In the genomic region with DNA sequence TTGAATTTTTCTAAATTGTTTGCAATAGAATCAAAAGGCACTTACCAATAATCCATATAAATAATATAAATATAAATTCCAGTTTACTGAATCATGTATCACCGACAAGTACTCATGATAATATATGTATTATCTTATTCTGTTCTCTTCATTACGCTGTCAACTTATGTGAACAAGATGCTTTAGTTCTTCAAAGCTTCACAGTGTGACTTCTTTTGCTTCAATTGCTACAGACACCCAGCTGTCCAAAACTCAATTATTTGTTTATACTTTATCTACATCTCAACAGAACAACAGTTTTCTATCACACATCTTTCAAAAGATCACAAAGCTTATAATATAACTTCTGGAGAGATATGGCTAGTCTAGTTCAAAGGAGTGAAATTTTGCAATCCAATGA, we compare ENCODE assay signal across 29 cellular contexts.
A peak's percentile ranks its signal among the peaks of the same experiment; 100 is the strongest.
DNase-seq lines count a peak whose midpoint lies in the region; ATAC-seq and TF ChIP-seq lines count a peak whose summit lies in the region.
"Had no signal": no experiment of that assay in that cellular context is flagged by ENCODE, and none has a peak within 500 bp of the region (broad histone marks: within the 10 kb centered on the region; RNA-seq: fewer than 3 reads in every experiment).

No MANE protein-coding gene starts in this region.

- H4K20me1 ChIP-seq in Karpas-422 (ENCODE audit: insufficient read depth, low read depth, low read length): no peaks in the 10 kb centered on the region
- H4K20me1 ChIP-seq in neural cell (ENCODE audit: insufficient read depth): no peaks in the 10 kb centered on the region
- H4K20me1 ChIP-seq: BLaER1; BLaER1 treated with 17β-estradiol and CSF1 and Interleukin-3, amounts not matched to agents 10 nM and 100 nM had no signal

- H3K36me3 ChIP-seq in Karpas-422 (ENCODE audit: insufficient read depth, low read length) (no peaks in the 10 kb centered on the region), neural cell (ENCODE audit: insufficient read depth, low read length) (no peaks in the 10 kb centered on the region)
- H3K36me3 ChIP-seq: BE2C; BLaER1; BLaER1 treated with 17β-estradiol and CSF1 and Interleukin-3, amounts not matched to agents 10 nM and 100 nM had no signal

- DNase-seq in Karpas-422: no peak
- no peak for DNase-seq in GM03348 (ENCODE audit: low spot score)
- DNase-seq: 8988T; ACHN; AML-193; BE2C; C1 segment of cervical spinal cord; Caco-2; Calu3; CD4-positive, alpha-beta memory T cell; CD4-positive, alpha-beta T cell; CD4-positive, CD25-positive, alpha-beta regulatory T cell; CD8-positive, alpha-beta memory T cell; CD8-positive, alpha-beta T cell; COR-L47; DMS 273 treated with DMSO at 0.1 percent for 48 hours; DMS153; DMS53; DMS79; DMS79 treated with DMSO at 0.1 percent for 48 hours; DND-41; EL had no signal

- peaks cover 6% of the 10 kb centered on the region; the same call in 1 of the 2 replicates for H3K9me3 ChIP-seq in Karpas-422 (ENCODE audit: low read length)
- H3K9me3 ChIP-seq in neural cell (ENCODE audit: low read length): no peaks in the 10 kb centered on the region
- H3K9me3 ChIP-seq: A549; BE2C; BLaER1; BLaER1 treated with 17β-estradiol and CSF1 and Interleukin-3, amounts not matched to agents 10 nM and 100 nM; Caco-2 had no signal

- H3K79me2 ChIP-seq in Karpas-422 (ENCODE audit: low read length) (no peaks in the 10 kb centered on the region), neural cell (replicated peaks; ENCODE audit: insufficient read depth, low read length) (no peaks in the 10 kb centered on the region)

- H3K4me3 ChIP-seq in Karpas-422 (ENCODE audit: low read length): no peak overlapping the region
- H3K4me3 ChIP-seq in neural cell (ENCODE audit: low read length): no peak overlapping the region
- H3K4me3 ChIP-seq: A549; BLaER1; BLaER1 treated with 17β-estradiol and CSF1 and Interleukin-3, amounts not matched to agents 10 nM and 100 nM had no signal

- no peak for TF ChIP-seq RAD21 in neural cell (conservative IDR thresholded peaks at IDR 0.05)

- no peaks in the 10 kb centered on the region for H3F3A ChIP-seq in neural cell (ENCODE audit: insufficient read depth, low read length, poor library complexity, severe bottlenecking)

- H3K27ac ChIP-seq in Karpas-422 (ENCODE audit: low read length): no peak overlapping the region
- H3K27ac ChIP-seq in neural cell (ENCODE audit: low read length): no peak overlapping the region
- H3K27ac ChIP-seq: 22Rv1; A549; BLaER1; BLaER1 treated with 17β-estradiol and CSF1 and Interleukin-3, amounts not matched to agents 10 nM and 100 nM; C4-2B had no signal

- H2AFZ ChIP-seq in Karpas-422 (ENCODE audit: low read length) (0 out of 2 replicates have a peak overlapping the region, but pooled peaks have one; percentile 78), neural cell (ENCODE audit: low read depth, low read length) (no peak overlapping the region)

- H3K9ac ChIP-seq in Karpas-422 (ENCODE audit: low read length): no peak overlapping the region
- no peak overlapping the region for H3K9ac ChIP-seq in neural cell (ENCODE audit: low read length)
- H3K9ac ChIP-seq: BLaER1; BLaER1 treated with 17β-estradiol and CSF1 and Interleukin-3, amounts not matched to agents 10 nM and 100 nM had no signal

- TF ChIP-seq EP300 in neural cell (conservative IDR thresholded peaks at IDR 0.05; ENCODE audit: poor library complexity, severe bottlenecking): peak; percentile 88

- H3K4me2 ChIP-seq in Karpas-422 (ENCODE audit: low read depth, low read length, poor library complexity, severe bottlenecking) (no peak overlapping the region), neural cell (ENCODE audit: low read length) (no peak overlapping the region)
- H3K4me2 ChIP-seq: A549; BLaER1; BLaER1 treated with 17β-estradiol and CSF1 and Interleukin-3, amounts not matched to agents 10 nM and 100 nM had no signal

- no peak for ATAC-seq in HG02884 (IDR thresholded peaks at IDR 0.05; ENCODE audit: unreplicated experiment)
- ATAC-seq: A549; CD8-positive, alpha-beta T cell had no signal

- no peaks in the 10 kb centered on the region for H3K27me3 ChIP-seq in Karpas-422 (ENCODE audit: low read length)
- no peaks in the 10 kb centered on the region for H3K27me3 ChIP-seq in neural cell (ENCODE audit: insufficient read depth, low read depth, low read length)
- H3K27me3 ChIP-seq: BE2C; BLaER1; BLaER1 treated with 17β-estradiol and CSF1 and Interleukin-3, amounts not matched to agents 10 nM and 100 nM had no signal

- no peaks in the 10 kb centered on the region for H3K4me1 ChIP-seq in Karpas-422 (ENCODE audit: low read length)
- H3K4me1 ChIP-seq: A549; BE2C; BLaER1; BLaER1 treated with 17β-estradiol and CSF1 and Interleukin-3, amounts not matched to agents 10 nM and 100 nM; Caco-2 had no signal

- no peak for TF ChIP-seq CTCF in neural cell (IDR thresholded peaks at IDR 0.05; ENCODE audit: poor library complexity, severe bottlenecking)

- H3K9me2 ChIP-seq in Karpas-422 (replicated peaks; ENCODE audit: insufficient read depth, low read length) (no peaks in the 10 kb centered on the region), neural cell (ENCODE audit: insufficient read depth, low read length) (no peaks in the 10 kb centered on the region)

TF ChIP-seq in neural cell, 6 proteins besides CTCF, POLR2A, EP300 and RAD21:
- TF ChIP-seq SMC3 (conservative IDR thresholded peaks at IDR 0.05; ENCODE audit: poor library complexity): no peak
- peak; percentile 78 for TF ChIP-seq POLR2AphosphoS5 (IDR thresholded peaks at IDR 0.05)
